In the genomic region with DNA sequence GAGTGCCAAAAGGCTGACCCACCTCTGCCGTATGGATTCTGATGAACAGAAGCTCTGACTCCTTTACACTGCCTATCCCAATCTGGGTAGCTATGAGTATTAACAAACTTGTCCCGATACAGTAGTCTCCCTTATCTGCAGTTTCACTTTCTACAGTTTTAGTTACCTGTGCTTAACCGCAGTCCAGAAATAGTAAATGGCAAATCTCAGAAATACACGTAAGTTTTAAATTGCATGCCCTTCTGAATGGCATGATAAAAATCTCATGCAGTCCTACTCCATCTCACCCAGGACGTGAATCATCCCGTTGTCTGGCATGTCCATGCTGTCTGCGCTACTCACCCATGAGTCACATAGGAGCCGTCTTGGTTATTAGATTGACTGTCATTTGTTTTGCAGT, we compare ENCODE assay signal across 1 cellular context.
A peak's percentile ranks its signal among the peaks of the same experiment; 100 is the strongest.
TF ChIP-seq lines count a peak whose summit lies in the region.

No MANE protein-coding gene starts in this region.

TF ChIP-seq in HCT116, 20 proteins besides CTCF, POLR2A, EP300 and RAD21 (continued from another document):
- TF ChIP-seq, protein P1, sequence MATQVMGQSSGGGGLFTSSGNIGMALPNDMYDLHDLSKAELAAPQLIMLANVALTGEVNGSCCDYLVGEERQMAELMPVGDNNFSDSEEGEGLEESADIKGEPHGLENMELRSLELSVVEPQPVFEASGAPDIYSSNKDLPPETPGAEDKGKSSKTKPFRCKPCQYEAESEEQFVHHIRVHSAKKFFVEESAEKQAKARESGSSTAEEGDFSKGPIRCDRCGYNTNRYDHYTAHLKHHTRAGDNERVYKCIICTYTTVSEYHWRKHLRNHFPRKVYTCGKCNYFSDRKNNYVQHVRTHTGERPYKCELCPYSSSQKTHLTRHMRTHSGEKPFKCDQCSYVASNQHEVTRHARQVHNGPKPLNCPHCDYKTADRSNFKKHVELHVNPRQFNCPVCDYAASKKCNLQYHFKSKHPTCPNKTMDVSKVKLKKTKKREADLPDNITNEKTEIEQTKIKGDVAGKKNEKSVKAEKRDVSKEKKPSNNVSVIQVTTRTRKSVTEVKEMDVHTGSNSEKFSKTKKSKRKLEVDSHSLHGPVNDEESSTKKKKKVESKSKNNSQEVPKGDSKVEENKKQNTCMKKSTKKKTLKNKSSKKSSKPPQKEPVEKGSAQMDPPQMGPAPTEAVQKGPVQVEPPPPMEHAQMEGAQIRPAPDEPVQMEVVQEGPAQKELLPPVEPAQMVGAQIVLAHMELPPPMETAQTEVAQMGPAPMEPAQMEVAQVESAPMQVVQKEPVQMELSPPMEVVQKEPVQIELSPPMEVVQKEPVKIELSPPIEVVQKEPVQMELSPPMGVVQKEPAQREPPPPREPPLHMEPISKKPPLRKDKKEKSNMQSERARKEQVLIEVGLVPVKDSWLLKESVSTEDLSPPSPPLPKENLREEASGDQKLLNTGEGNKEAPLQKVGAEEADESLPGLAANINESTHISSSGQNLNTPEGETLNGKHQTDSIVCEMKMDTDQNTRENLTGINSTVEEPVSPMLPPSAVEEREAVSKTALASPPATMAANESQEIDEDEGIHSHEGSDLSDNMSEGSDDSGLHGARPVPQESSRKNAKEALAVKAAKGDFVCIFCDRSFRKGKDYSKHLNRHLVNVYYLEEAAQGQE (IDR thresholded peaks at IDR 0.05; ENCODE audit: low read depth): no peak
- TF ChIP-seq ELF1 (IDR thresholded peaks at IDR 0.05; ENCODE audit: borderline replicate concordance, low read depth) (no peak), EZH2phosphoT487 (IDR thresholded peaks at IDR 0.05; ENCODE audit: borderline replicate concordance) (no peak), CBX3 (IDR thresholded peaks at IDR 0.05; ENCODE audit: low read depth) (peak; percentile 90; the same call in 1 of the 2 replicates), ZNF274 (IDR thresholded peaks at IDR 0.05; ENCODE audit: low read depth, low read length) (no peak), ZFX (IDR thresholded peaks at IDR 0.05) (no peak), JUND (IDR thresholded peaks at IDR 0.05) (peak; percentile 84)
TF ChIP-seq in HCT116: peak in this region for 9.
